ENCODE assay signal across 17 cellular contexts in genomic region chr9:36738318-36738975, GRCh38.
DNase-seq lines count a peak whose midpoint lies in the region; ATAC-seq, FAIRE-seq and TF ChIP-seq lines count a peak whose summit lies in the region.
"Had no signal": no experiment of that assay in that cellular context is flagged by ENCODE, and none has a peak within 500 bp of the region (broad histone marks: within the 10 kb centered on the region; RNA-seq: fewer than 3 reads in every experiment).

No MANE protein-coding gene starts in this region.

- peak overlapping the region; percentile 19; the same call in 1 of the 2 replicates for H2AFZ ChIP-seq in SK-N-SH (ENCODE audit: low read depth)

- H3K4me1 ChIP-seq in SK-N-SH (ENCODE audit: control insufficient read depth in 1 of 2, insufficient read depth in 2 of 2, low read depth in 1 of 2, low read length in 1 of 2): no peaks in the 10 kb centered on the region

- H3K79me2 ChIP-seq in SK-N-SH (ENCODE audit: insufficient read depth): no peaks in the 10 kb centered on the region

- no peak overlapping the region for H3K4me2 ChIP-seq in SK-N-SH
- H3K4me2 ChIP-seq: KMS-11 had no signal

- POLR2A ChIA-PET in SK-N-SH (lab: Yijun Ruan, JAX): no interaction called here

- CTCF ChIA-PET in SK-N-SH (lab: Yijun Ruan, JAX) (interaction anchor here (0.6 to 2.3 kb wide), 3 partner anchors 9 to 324 kb away, joined by 3 to 17 read pairs (median 4); no protein-coding TSS in a partner anchor), Calu3 (lab: Charles Lee) (no interaction called here)

- no peak for TF ChIP-seq EP300 in SK-N-SH (IDR thresholded peaks at IDR 0.05; ENCODE audit: borderline replicate concordance in 1 of 2, low read depth in 1 of 2, low read length in 1 of 2)

- TF ChIP-seq CTCF in SK-N-SH (IDR thresholded peaks at IDR 0.05) (no peak), fibroblast of the aortic adventitia (IDR thresholded peaks at IDR 0.05; ENCODE audit: insufficient read depth, low read length) (no peak), Calu3 (IDR thresholded peaks at IDR 0.05; ENCODE audit: unreplicated experiment) (no peak)

- no peaks in the 10 kb centered on the region for H3K36me3 Mint-ChIP-seq in Calu3 (ENCODE audit: insufficient read depth, unreplicated experiment)

- no peak for DNase-seq in SK-N-SH
- DNase-seq in RPMI7951 (ENCODE audit: low read depth): peak; percentile 47
- peak; percentile 90 for DNase-seq in fibroblast of the aortic adventitia (ENCODE audit: low read depth)
- peak; percentile 63 for DNase-seq in urothelium cell line (ENCODE audit: low spot score)
- no peak for DNase-seq in activated CD4-positive, alpha-beta T cell treated with anti-CD3 and anti-CD28 coated beads for 48 hours
- no peak for DNase-seq in Calu3
- DNase-seq: activated CD8-positive, alpha-beta T cell treated with anti-CD3 and anti-CD28 coated beads for 36 hours; aorta; mucosa of descending colon; NCI-H187 treated with DMSO at 0.1 percent for 48 hours; NCI-H774; SHP77; spleen had no signal

- no peaks in the 10 kb centered on the region for H3K36me3 ChIP-seq in SK-N-SH (replicated peaks in 1 of 2; ENCODE audit: control insufficient read depth in 1 of 2, insufficient read depth in 2 of 2, low read length in 1 of 2)
- H3K36me3 ChIP-seq: gastroesophageal sphincter, spleen had no signal

- no peaks in the 10 kb centered on the region for H3F3A ChIP-seq in SK-N-SH (replicated peaks; ENCODE audit: insufficient read depth)

- no peaks in the 10 kb centered on the region for H3K9me3 ChIP-seq in SK-N-SH
- H3K9me3 ChIP-seq: gastroesophageal sphincter, mucosa of descending colon, spleen had no signal

- intact Hi-C loops in Calu3 (cut with micrococcal nuclease; ENCODE audit: unreplicated experiment): no loop called here

- H3K4me1 Mint-ChIP-seq in Calu3 (ENCODE audit: low read depth, unreplicated experiment): no peaks in the 10 kb centered on the region

- no peaks in the 10 kb centered on the region for H3K9me3 Mint-ChIP-seq in Calu3 (ENCODE audit: low read depth, unreplicated experiment)
- H3K9me3 Mint-ChIP-seq: activated CD8-positive, alpha-beta T cell treated with anti-CD3 and anti-CD28 coated beads for 36 hours had no signal

- H4K20me1 ChIP-seq in SK-N-SH (ENCODE audit: insufficient read depth): no peaks in the 10 kb centered on the region

- H3K9me2 ChIP-seq in SK-N-SH: no peaks in the 10 kb centered on the region

- BruUV-seq in Calu3 (replicated peaks; lab: Mats Ljungman, UMichigan): no TSS peak

- no peaks in the 10 kb centered on the region for H3K27me3 ChIP-seq in SK-N-SH (ENCODE audit: insufficient read depth)

- WGBS in SK-N-SH (ENCODE audit: low lambda C conversion rate): 78% methylated on average over 11 of the region's 11 CpGs

- no peak for TF ChIP-seq RAD21 in SK-N-SH (IDR thresholded peaks at IDR 0.05; ENCODE audit: low read length)

- H3K9ac ChIP-seq in SK-N-SH: no peak overlapping the region
- H3K9ac ChIP-seq: KMS-11 had no signal

- H3K4me3 Mint-ChIP-seq in Calu3 (ENCODE audit: low read depth, unreplicated experiment): no peak overlapping the region
- H3K4me3 Mint-ChIP-seq: activated CD8-positive, alpha-beta T cell treated with anti-CD3 and anti-CD28 coated beads for 36 hours had no signal

- no peak overlapping the region for H3K27ac Mint-ChIP-seq in Calu3 (ENCODE audit: unreplicated experiment)
- H3K27ac Mint-ChIP-seq: activated CD8-positive, alpha-beta T cell treated with anti-CD3 and anti-CD28 coated beads for 36 hours had no signal

- H3K27ac ChIP-seq in SK-N-SH (ENCODE audit: low read depth in 2 of 2, low read length in 1 of 2): no peak overlapping the region
- H3K27ac ChIP-seq: gastroesophageal sphincter, KMS-11, spleen had no signal

- H3K4me3 ChIP-seq in SK-N-SH (ENCODE audit: low read depth in 2 of 2, low read length in 1 of 2) (no peak overlapping the region), fibroblast of the aortic adventitia (ENCODE audit: low read depth, low read length) (no peak overlapping the region)
- H3K4me3 ChIP-seq: gastroesophageal sphincter, mucosa of descending colon, spleen had no signal

- peaks cover 30% of the 10 kb centered on the region for H3K27me3 Mint-ChIP-seq in Calu3 (ENCODE audit: unreplicated experiment)

- no peak for FAIRE-seq in urothelium cell line (lab: Jason Lieb, UNC)

- ATAC-seq in SK-N-SH treated with all-trans-retinoic acid at 6 μM for 48 hours: no peak; the same call in 2 of the 3 replicates
- no peak for ATAC-seq in GM21381 (IDR thresholded peaks at IDR 0.05; ENCODE audit: unreplicated experiment)
- ATAC-seq: activated CD8-positive, alpha-beta T cell treated with anti-CD3 and anti-CD28 coated beads for 36 hours; gastroesophageal sphincter; mucosa of descending colon had no signal

TF ChIP-seq in SK-N-SH, 30 proteins besides CTCF, POLR2A, EP300 and RAD21:
- TF ChIP-seq IRF3 (IDR thresholded peaks at IDR 0.05; ENCODE audit: low read depth, low read length): no peak
- no peak for TF ChIP-seq ZBTB33 (IDR thresholded peaks at IDR 0.05; ENCODE audit: borderline replicate concordance, low read depth)
- TF ChIP-seq RXRA (IDR thresholded peaks at IDR 0.05; ENCODE audit: borderline replicate concordance, low read depth): no peak
- TF ChIP-seq FOXJ3 (CRISPR knock-in tag; IDR thresholded peaks at IDR 0.05): no peak
- TF ChIP-seq MXI1 (IDR thresholded peaks at IDR 0.05; ENCODE audit: low read depth, low read length): no peak

TF ChIP-seq in SK-N-SH treated with all-trans-retinoic acid at 6 μM for 48 hours, 23 proteins besides CTCF, POLR2A, EP300 and RAD21:
- no peak for TF ChIP-seq TOX (CRISPR knock-in tag; IDR thresholded peaks at IDR 0.05; ENCODE audit: borderline replicate concordance)

Comparison
In these comparisons a context has a peak if more than half of its experiments do, and no peak if none do; other contexts are left out.
1. DNase-seq: peak in RPMI7951 (single experiment), fibroblast of the aortic adventitia (single experiment) and urothelium cell line (single experiment); none in SK-N-SH (single experiment), activated CD4-positive, alpha-beta T cell treated with anti-CD3 and anti-CD28 coated beads for 48 hours (single experiment) and Calu3 (single experiment).